Comparison of ENCODE assay signal across 8 cellular contexts in the genomic region with DNA sequence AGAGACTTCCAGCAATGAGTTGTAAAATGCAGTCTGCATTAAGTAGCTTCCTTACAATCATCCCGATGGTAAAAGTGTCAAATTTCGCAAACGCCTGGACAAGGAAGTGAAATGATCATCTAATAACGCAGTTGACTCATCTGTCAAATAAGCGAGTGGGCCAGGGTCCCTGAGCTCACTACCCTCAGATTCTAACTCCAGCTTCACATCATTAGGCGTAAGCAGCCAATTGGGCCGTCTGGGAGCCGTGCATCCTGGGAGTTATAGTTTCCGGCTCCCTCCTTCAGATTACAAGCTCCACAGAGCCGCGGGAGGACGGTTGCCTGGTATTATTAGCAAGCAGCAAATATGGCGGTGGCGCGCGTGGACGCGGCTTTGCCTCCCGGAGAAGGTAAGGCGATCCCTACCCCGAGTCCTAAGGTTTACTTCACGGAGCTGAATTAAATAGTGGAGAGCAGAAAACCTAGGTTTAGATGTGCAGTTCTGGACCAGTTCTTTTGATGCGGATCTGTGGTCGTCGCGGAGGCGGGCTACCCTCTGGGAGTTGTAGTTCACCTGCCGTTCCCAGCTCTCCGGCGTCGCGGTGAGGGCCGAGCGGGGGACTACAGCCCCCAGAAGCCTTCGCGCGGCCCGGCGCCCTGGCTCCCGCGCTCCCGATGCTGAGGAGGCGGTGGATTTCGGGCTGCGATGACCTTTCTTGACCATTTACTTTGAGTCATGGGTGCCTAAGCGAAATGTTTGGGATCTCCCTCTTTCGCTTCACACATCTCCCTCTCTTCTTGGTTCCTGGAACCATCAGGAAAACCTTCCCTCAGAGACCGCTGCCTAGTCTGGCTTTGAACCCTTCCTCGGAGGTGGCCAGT.
DNase-seq lines count a peak whose midpoint lies in the region; ATAC-seq, FAIRE-seq and TF ChIP-seq lines count a peak whose summit lies in the region.

A gene with protein sequence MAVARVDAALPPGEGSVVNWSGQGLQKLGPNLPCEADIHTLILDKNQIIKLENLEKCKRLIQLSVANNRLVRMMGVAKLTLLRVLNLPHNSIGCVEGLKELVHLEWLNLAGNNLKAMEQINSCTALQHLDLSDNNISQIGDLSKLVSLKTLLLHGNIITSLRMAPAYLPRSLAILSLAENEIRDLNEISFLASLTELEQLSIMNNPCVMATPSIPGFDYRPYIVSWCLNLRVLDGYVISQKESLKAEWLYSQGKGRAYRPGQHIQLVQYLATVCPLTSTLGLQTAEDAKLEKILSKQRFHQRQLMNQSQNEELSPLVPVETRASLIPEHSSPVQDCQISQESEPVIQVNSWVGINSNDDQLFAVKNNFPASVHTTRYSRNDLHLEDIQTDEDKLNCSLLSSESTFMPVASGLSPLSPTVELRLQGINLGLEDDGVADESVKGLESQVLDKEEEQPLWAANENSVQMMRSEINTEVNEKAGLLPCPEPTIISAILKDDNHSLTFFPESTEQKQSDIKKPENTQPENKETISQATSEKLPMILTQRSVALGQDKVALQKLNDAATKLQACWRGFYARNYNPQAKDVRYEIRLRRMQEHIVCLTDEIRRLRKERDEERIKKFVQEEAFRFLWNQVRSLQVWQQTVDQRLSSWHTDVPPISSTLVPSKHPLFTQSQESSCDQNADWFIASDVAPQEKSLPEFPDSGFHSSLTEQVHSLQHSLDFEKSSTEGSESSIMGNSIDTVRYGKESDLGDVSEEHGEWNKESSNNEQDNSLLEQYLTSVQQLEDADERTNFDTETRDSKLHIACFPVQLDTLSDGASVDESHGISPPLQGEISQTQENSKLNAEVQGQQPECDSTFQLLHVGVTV (plus strand): TSS at position 286 of the 863 bp plus-strand sequence. CDS start 63 bp downstream, at position 349.

- H3K27me3 ChIP-seq in Loucy (ENCODE audit: insufficient read depth, low read length, poor library complexity, severe bottlenecking), result no peaks in the 10 kb centered on the region

- H3K4me3 ChIP-seq in Loucy (ENCODE audit: low read length, poor library complexity, severe bottlenecking), result peak within 1 kb of the TSS; percentile 98

- H3K4me1 Mint-ChIP-seq in nephron progenitor cell, result peaks cover 28% of the 10 kb centered on the region
- peaks cover 38% of the 10 kb centered on the region for H3K4me1 Mint-ChIP-seq in stimulated activated naive CD8-positive, alpha-beta T cell treated with anti-CD3 and anti-CD28 coated beads, Interleukin-15, amount 100 ng/mL, for 72 hours

- H3K79me2 ChIP-seq in Loucy (ENCODE audit: insufficient read depth, low read length), result peaks cover 40% of the 10 kb centered on the region

- H3K27ac Mint-ChIP-seq in nephron progenitor cell, result peak within 1 kb of the TSS; percentile 96
- H3K27ac Mint-ChIP-seq in stimulated activated naive CD8-positive, alpha-beta T cell treated with anti-CD3 and anti-CD28 coated beads, Interleukin-15, amount 100 ng/mL, for 72 hours, result peak within 1 kb of the TSS; percentile 92 to 99

- no peaks in the 10 kb centered on the region for H3K27me3 Mint-ChIP-seq in nephron progenitor cell (ENCODE audit: low read depth, poor library complexity)
- H3K27me3 Mint-ChIP-seq in stimulated activated naive CD8-positive, alpha-beta T cell treated with anti-CD3 and anti-CD28 coated beads, Interleukin-15, amount 100 ng/mL, for 72 hours, result no peaks in the 10 kb centered on the region

- TF ChIP-seq CTCF in Loucy (conservative IDR thresholded peaks at IDR 0.05; ENCODE audit: low read length) (no peak), nephron progenitor cell (IDR thresholded peaks at IDR 0.05) (no peak)

- peaks cover 36% of the 10 kb centered on the region for H3K4me1 ChIP-seq in Loucy (ENCODE audit: insufficient read depth, low read length, poor library complexity, severe bottlenecking)

- DNase-seq in EL, result peak; percentile 94
- peak; percentile 49 for DNase-seq in H54 (ENCODE audit: insufficient read length, low spot score)
- DNase-seq in activated T-helper 9 cell treated with anti-CD3 and anti-CD28 coated beads, Interleukin-2, amount 50 U/mL, for 16 hours (ENCODE audit: low read depth), result peak; percentile 82
- peak; percentile 84 for DNase-seq in fibroblast of the conjunctiva (ENCODE audit: low read depth)
- peak; percentile 89 for DNase-seq in nephron progenitor cell
- peak; percentile 86 to 90 for DNase-seq in stimulated activated naive CD8-positive, alpha-beta T cell treated with anti-CD3 and anti-CD28 coated beads, Interleukin-15, amount 100 ng/mL, for 72 hours

- no peaks in the 10 kb centered on the region for H3K9me3 Mint-ChIP-seq in nephron progenitor cell
- H3K9me3 Mint-ChIP-seq in stimulated activated naive CD8-positive, alpha-beta T cell treated with anti-CD3 and anti-CD28 coated beads, Interleukin-15, amount 100 ng/mL, for 72 hours, result no peaks in the 10 kb centered on the region

- H4K20me1 ChIP-seq in Loucy (ENCODE audit: insufficient read depth, low read length, poor library complexity, severe bottlenecking), result peaks cover 13% of the 10 kb centered on the region

- peak; percentile 96 for FAIRE-seq in H54 (lab: Jason Lieb, UNC)

- H3K9me3 ChIP-seq in Loucy (ENCODE audit: insufficient read depth, low read depth, low read length), result no peaks in the 10 kb centered on the region

- H2AFZ ChIP-seq in Loucy (ENCODE audit: low read length), result peak within 1 kb of the TSS; percentile 97

- H3K4me2 ChIP-seq in Loucy (ENCODE audit: low read depth, low read length, poor library complexity, severe bottlenecking), result peak within 1 kb of the TSS; percentile 87

- ATAC-seq in stimulated activated naive CD8-positive, alpha-beta T cell treated with anti-CD3 and anti-CD28 coated beads, Interleukin-15, amount 100 ng/mL, for 72 hours, result peak; percentile 97

- peak within 1 kb of the TSS; percentile 91 for H3K9ac ChIP-seq in Loucy (ENCODE audit: low read depth, low read length, poor library complexity, severe bottlenecking)

- peak within 1 kb of the TSS; percentile 99 for H3K4me3 Mint-ChIP-seq in nephron progenitor cell
- peak within 1 kb of the TSS; percentile 94 to 99 for H3K4me3 Mint-ChIP-seq in stimulated activated naive CD8-positive, alpha-beta T cell treated with anti-CD3 and anti-CD28 coated beads, Interleukin-15, amount 100 ng/mL, for 72 hours

- peaks cover 12% of the 10 kb centered on the region; the same call in 1 of the 2 replicates for H3K36me3 ChIP-seq in Loucy (ENCODE audit: insufficient read depth, low read length)

- TF ChIP-seq POLR2A in H54 (IDR thresholded peaks at IDR 0.05; ENCODE audit: low read depth, low read length) (peak; percentile 44; the same call in 1 of the 2 replicates), Raji (IDR thresholded peaks at IDR 0.05; ENCODE audit: insufficient read depth, low read depth, low read length) (peak; percentile 75)

- H3K36me3 Mint-ChIP-seq in nephron progenitor cell (ENCODE audit: low read depth), result peaks cover 27% of the 10 kb centered on the region

- peaks cover 6% of the 10 kb centered on the region; the same call in 1 of the 2 replicates for H3F3A ChIP-seq in Loucy (ENCODE audit: low read depth)

- no peaks in the 10 kb centered on the region for H3K9me2 ChIP-seq in Loucy (replicated peaks; ENCODE audit: low read depth, low read length)

Comparison
In these comparisons a context has a peak if more than half of its experiments do, and no peak if none do; other contexts are left out.
1. Peak in every context shown above with its lines: DNase-seq, ATAC-seq and H3K4me3 ChIP-seq.